30 cellular contexts compared by ENCODE assay signal in the genomic region with DNA sequence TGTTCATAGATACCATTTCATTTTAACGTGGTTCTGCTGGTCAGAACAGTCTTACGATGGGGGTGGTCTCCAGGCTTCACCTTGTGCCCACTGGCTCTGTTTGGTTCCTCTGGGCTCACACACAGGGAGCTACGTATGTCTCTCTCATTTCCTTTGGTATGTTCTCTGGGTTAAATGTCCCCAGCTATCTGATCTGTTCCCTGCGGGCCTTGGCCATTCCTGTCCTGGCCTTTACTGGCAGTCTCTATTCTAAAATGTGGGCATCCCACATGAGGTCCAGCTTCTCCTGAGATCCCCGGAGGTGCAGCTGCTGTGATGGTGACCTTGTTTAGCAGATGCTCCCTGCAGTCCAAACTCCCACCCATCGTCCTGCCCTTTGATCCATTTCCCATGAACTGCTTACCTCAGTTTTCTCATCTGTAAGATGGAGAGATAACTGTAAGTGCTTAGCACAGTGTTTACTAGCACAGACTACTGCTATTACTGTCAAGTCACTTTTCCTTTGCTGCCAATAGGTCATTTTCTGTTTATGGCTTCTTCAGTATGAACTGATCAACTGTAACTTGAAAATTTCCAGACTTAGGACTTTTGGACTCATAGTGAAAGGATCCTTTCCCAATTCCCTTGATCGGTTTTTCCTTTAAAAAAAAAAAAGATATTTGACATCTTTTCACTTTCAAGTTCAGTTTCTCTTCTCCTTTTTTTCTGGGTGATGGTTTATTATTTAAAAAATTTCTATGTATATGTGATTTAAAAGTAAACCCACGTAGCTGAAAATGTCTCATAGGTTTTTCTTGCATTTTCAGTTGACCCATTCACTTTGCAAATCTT.
DNase-seq lines count a peak whose midpoint lies in the region; ATAC-seq and TF ChIP-seq lines count a peak whose summit lies in the region.
"Had no signal": no experiment of that assay in that cellular context is flagged by ENCODE, and none has a peak within 500 bp of the region (broad histone marks: within the 10 kb centered on the region; RNA-seq: fewer than 3 reads in every experiment).

No MANE protein-coding gene starts in this region.

- peak; percentile 73 for ATAC-seq in GM21529 (IDR thresholded peaks at IDR 0.05; ENCODE audit: unreplicated experiment)
- ATAC-seq in T-helper 17 cell, result no peak
- ATAC-seq in HG03095 (IDR thresholded peaks at IDR 0.05; ENCODE audit: unreplicated experiment), result no peak
- ATAC-seq: activated T-cell treated with anti-CD3 and anti-CD28 coated beads, Interleukin-2, amount 50 U/mL, for 4 hours; left lung; naive thymus-derived CD4-positive, alpha-beta T cell had no signal

- no peaks in the 10 kb centered on the region for H3K9me3 ChIP-seq in T-helper 17 cell (ENCODE audit: control insufficient read depth, low read length, poor library complexity, severe bottlenecking)
- H3K9me3 ChIP-seq in neutrophil, result no peaks in the 10 kb centered on the region
- H3K9me3 ChIP-seq: left lung, MG63, tibial artery had no signal

- no peaks in the 10 kb centered on the region for H3K9me3 Mint-ChIP-seq in activated CD4-positive, alpha-beta T cell treated with anti-CD3 and anti-CD28 coated beads, Interleukin-2, amount 10 ng/mL, durations not matched to agents 24 days and 14 days
- H3K9me3 Mint-ChIP-seq: activated T-cell treated with anti-CD3 and anti-CD28 coated beads, Interleukin-2, amount 50 U/mL, for 4 hours; CD8-positive, alpha-beta memory T cell had no signal

- no peak for TF ChIP-seq CTCF in neutrophil (IDR thresholded peaks at IDR 0.05)

- no peaks in the 10 kb centered on the region for H3K27me3 ChIP-seq in neutrophil
- H3K27me3 ChIP-seq: left lung, MG63, tibial artery had no signal

- peak overlapping the region; percentile 11 for H3K27ac ChIP-seq in neutrophil
- H3K27ac ChIP-seq: epithelial cell of prostate, left lung, tibial artery had no signal

- peaks cover 25 to 27% of the 10 kb centered on the region in 2 experiments for H3K4me1 ChIP-seq in neutrophil (ENCODE audit: control insufficient read depth in 1 of 2, insufficient read depth in 1 of 2, low read depth in 1 of 2, low read length in 1 of 2)
- H3K4me1 ChIP-seq: tibial artery had no signal

- peaks cover 53% of the 10 kb centered on the region for H3K36me3 Mint-ChIP-seq in activated CD4-positive, alpha-beta T cell treated with anti-CD3 and anti-CD28 coated beads, Interleukin-2, amount 10 ng/mL, durations not matched to agents 24 days and 14 days (ENCODE audit: low read depth)
- peaks cover 7% of the 10 kb centered on the region for H3K36me3 Mint-ChIP-seq in T-helper 17 cell (ENCODE audit: low read depth)

- DNase-seq in activated CD4-positive, alpha-beta T cell treated with anti-CD3 and anti-CD28 coated beads, Interleukin-2, amount 10 ng/mL, durations not matched to agents 24 days and 14 days, result no peak
- no peak for DNase-seq in activated CD4-positive, alpha-beta T cell treated with anti-CD3 and anti-CD28 coated beads for 1 hour
- no peak for DNase-seq in T-helper 17 cell
- DNase-seq in NCI-H1694 (lab: John Stamatoyannopoulos, UW), result no peak
- no peak for DNase-seq in HuH-7.5 (ENCODE audit: low spot score)
- DNase-seq: activated naive CD4-positive, alpha-beta T cell treated with anti-CD3 and anti-CD28 coated beads, Interleukin-2, amount 50 U/mL, for 16 hours; activated T-cell treated with anti-CD3 and anti-CD28 coated beads, Interleukin-2, amount 50 U/mL, for 4 hours; AML-193; anterior cingulate cortex; CD8-positive, alpha-beta memory T cell; effector CD8-positive, alpha-beta T cell; KBM-7; left lung; MG63; naive thymus-derived CD4-positive, alpha-beta T cell; NCI-H1417; NCI-H2081; NCI-H2227 treated with DMSO at 0.1 percent for 48 hours; NCI-H69; occipital lobe; retina; RPMI8226; small intestine; stimulated activated CD4-positive, alpha-beta T cell treated with anti-CD3 and anti-CD28 coated beads, Interleukin-1b, Interleukin-23, amount 100 ng/mL, for 48 hours; stimulated activated CD8-positive, alpha-beta memory T cell treated with anti-CD3 and anti-CD28 coated beads, Interleukin-4, amount 100 ng/mL, for 48 hours; tibial artery had no signal

- H3K27ac Mint-ChIP-seq in activated CD4-positive, alpha-beta T cell treated with anti-CD3 and anti-CD28 coated beads, Interleukin-2, amount 10 ng/mL, durations not matched to agents 24 days and 14 days, result peak overlapping the region; percentile 92
- H3K27ac Mint-ChIP-seq in T-helper 17 cell, result peak overlapping the region; percentile 39

- H3K27me3 Mint-ChIP-seq in activated CD4-positive, alpha-beta T cell treated with anti-CD3 and anti-CD28 coated beads, Interleukin-2, amount 10 ng/mL, durations not matched to agents 24 days and 14 days, result no peaks in the 10 kb centered on the region
- H3K27me3 Mint-ChIP-seq in T-helper 17 cell, result no peaks in the 10 kb centered on the region
- H3K27me3 Mint-ChIP-seq: CD8-positive, alpha-beta memory T cell; naive thymus-derived CD4-positive, alpha-beta T cell had no signal

- H3K36me3 ChIP-seq in neutrophil, result peaks cover 21% of the 10 kb centered on the region
- H3K36me3 ChIP-seq: tibial artery had no signal

- no peak overlapping the region for H3K4me3 ChIP-seq in neutrophil (ENCODE audit: low read depth in 1 of 2, low read length in 1 of 2)
- H3K4me3 ChIP-seq: left lung, MG63, tibial artery had no signal

- intact Hi-C loops in activated CD4-positive, alpha-beta T cell treated with anti-CD3 and anti-CD28 coated beads, Interleukin-2, amount 10 ng/mL, durations not matched to agents 24 days and 14 days (cut with micrococcal nuclease), result loop anchor here (2.0 to 5.0 kb wide), 2 partner anchors 18 to 34 kb away; no protein-coding TSS in a partner anchor

- peak overlapping the region; percentile 40 for H3K4me3 Mint-ChIP-seq in activated CD4-positive, alpha-beta T cell treated with anti-CD3 and anti-CD28 coated beads, Interleukin-2, amount 10 ng/mL, durations not matched to agents 24 days and 14 days
- H3K4me3 Mint-ChIP-seq in T-helper 17 cell, result no peak overlapping the region
- H3K4me3 Mint-ChIP-seq: activated T-cell treated with anti-CD3 and anti-CD28 coated beads, Interleukin-2, amount 50 U/mL, for 4 hours; CD8-positive, alpha-beta memory T cell had no signal

- peaks cover 31% of the 10 kb centered on the region for H3K4me1 Mint-ChIP-seq in activated CD4-positive, alpha-beta T cell treated with anti-CD3 and anti-CD28 coated beads, Interleukin-2, amount 10 ng/mL, durations not matched to agents 24 days and 14 days
- H3K4me1 Mint-ChIP-seq in T-helper 17 cell, result peaks cover 13% of the 10 kb centered on the region
